Comparison of ENCODE assay signal across 28 cellular contexts in the genomic region with DNA sequence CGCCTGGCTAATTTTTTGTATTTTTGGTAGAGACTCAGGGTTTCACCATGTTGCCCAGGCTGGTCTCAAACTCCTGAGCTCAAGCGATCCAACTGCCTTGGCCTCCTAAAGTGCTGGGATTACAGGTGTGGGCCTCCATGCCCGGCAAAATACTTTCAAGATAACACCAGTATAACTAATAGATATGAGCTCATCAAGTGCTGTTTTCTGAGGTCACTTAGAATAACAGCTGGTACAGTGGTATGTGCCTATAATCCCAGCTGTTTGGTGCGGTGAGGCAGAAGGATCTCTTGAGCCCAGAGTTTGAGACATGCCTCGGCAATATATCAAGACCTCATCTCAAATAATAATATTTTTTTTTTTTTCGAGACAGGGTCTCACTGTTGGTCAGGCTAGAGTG. TPM values are rescaled to one million over a fixed set of nuclear protein-coding genes. Genes with fewer than 3 reads are reported as not detected.
DNase-seq lines count a peak whose midpoint lies in the region; ATAC-seq, FAIRE-seq and TF ChIP-seq lines count a peak whose summit lies in the region.
"Had no signal": no experiment of that assay in that cellular context is flagged by ENCODE, and none has a peak within 500 bp of the region (broad histone marks: within the 10 kb centered on the region; RNA-seq: fewer than 3 reads in every experiment).

No MANE protein-coding gene starts in this region.

- H4K8ac ChIP-seq in IMR-90 (ENCODE audit: low read depth in 2 of 2, low read length in 2 of 2), result no peak overlapping the region
- H4K8ac ChIP-seq in trophoblast cell (ENCODE audit: low read depth, low read length), result no peak overlapping the region

- H4K91ac ChIP-seq in IMR-90 (ENCODE audit: insufficient read depth, low read depth, low read length), result no peak overlapping the region
- no peak overlapping the region for H4K91ac ChIP-seq in trophoblast cell (ENCODE audit: low read depth, low read length)

- peak overlapping the region; percentile 22 for H3K27ac Mint-ChIP-seq in activated T-cell treated with anti-CD3 and anti-CD28 coated beads, Interleukin-2, amount 50 U/mL, for 72 hours
- H3K27ac Mint-ChIP-seq in chondrocyte (ENCODE audit: unreplicated experiment), result peak overlapping the region; percentile 27
- H3K27ac Mint-ChIP-seq: stimulated activated effector memory CD8-positive, alpha-beta T cell treated with anti-CD3 and anti-CD28 coated beads, Interleukin-12 subunit alpha, Interleukin-12 subunit beta, amount 100 ng/mL, for 72 hours had no signal

- peaks cover 20% of the 10 kb centered on the region; the same call in 1 of the 2 replicates for H3K36me3 ChIP-seq in IMR-90 (ENCODE audit: control insufficient read depth, insufficient read depth, low read length)
- peaks cover 3 to 5% of the 10 kb centered on the region in 2 experiments for H3K36me3 ChIP-seq in trophoblast cell (ENCODE audit: control insufficient read depth in 1 of 2, insufficient read depth in 2 of 2, low read length in 2 of 2)
- H3K36me3 ChIP-seq: breast epithelium had no signal

- TF ChIP-seq POLR2A in IMR-90 (IDR thresholded peaks at IDR 0.05; ENCODE audit: low read depth, low read length), result no peak

- WGBS in IMR-90 (ENCODE audit: extremely low coverage in 2 of 2, insufficient read length in 1 of 2), 2 experiments, result no CpG with 5 or more reads among the region's 6 CpGs
- no CpG with 5 or more reads among the region's 6 CpGs for WGBS in trophoblast cell (ENCODE audit: extremely low coverage, insufficient coverage, insufficient read length)

- ATAC-seq in activated T-cell treated with anti-CD3 and anti-CD28 coated beads, Interleukin-2, amount 50 U/mL, for 72 hours (replicated peaks in 1 of 2), result no peak
- ATAC-seq in IMR-90 (ENCODE audit: low read depth) (no peak), Right ventricle myocardium inferior (no peak)
- ATAC-seq: left cardiac atrium; mucosa of descending colon; stimulated activated effector memory CD8-positive, alpha-beta T cell treated with anti-CD3 and anti-CD28 coated beads, Interleukin-12 subunit alpha, Interleukin-12 subunit beta, amount 100 ng/mL, for 72 hours had no signal

- H2BK5ac ChIP-seq in IMR-90 (ENCODE audit: low read depth, low read length, poor library complexity, severe bottlenecking) (no peak overlapping the region), trophoblast cell (ENCODE audit: low read depth, low read length, poor library complexity) (no peak overlapping the region)

- H3K9ac ChIP-seq in IMR-90 (ENCODE audit: low read depth, low read length), result no peak overlapping the region
- H3K9ac ChIP-seq in trophoblast cell (ENCODE audit: low read length), result no peak overlapping the region

- no peak overlapping the region for H2BK15ac ChIP-seq in IMR-90 (ENCODE audit: low read depth, low read length)

- H3K9me1 ChIP-seq in IMR-90 (ENCODE audit: insufficient read depth, low read length), result peaks cover 11% of the 10 kb centered on the region

- H3K27ac ChIP-seq in IMR-90 (ENCODE audit: insufficient read depth, low read length) (no peak overlapping the region), trophoblast cell (ENCODE audit: low read depth, low read length) (no peak overlapping the region)
- H3K27ac ChIP-seq: breast epithelium, PC-9, suprapubic skin had no signal

- H3K4me1 Mint-ChIP-seq in activated T-cell treated with anti-CD3 and anti-CD28 coated beads, Interleukin-2, amount 50 U/mL, for 72 hours (ENCODE audit: low read depth), result peaks cover 11% of the 10 kb centered on the region
- H3K4me1 Mint-ChIP-seq in chondrocyte (ENCODE audit: low read depth), result peaks cover 6% of the 10 kb centered on the region

- in situ Hi-C loops in IMR-90 (cut with MboI; ENCODE audit: low sequenced_read_pairs), result no loop called here

- H3K14ac ChIP-seq in IMR-90 (replicated peaks; ENCODE audit: low read depth, low read length) (no peak overlapping the region), trophoblast cell (ENCODE audit: low read length) (no peak overlapping the region)

- POLR2A ChIA-PET in IMR-90 (lab: Charles Lee; ENCODE audit: unreplicated experiment), result no interaction called here

- CTCF ChIA-PET in IMR-90 (lab: Yijun Ruan, JAX), result no interaction called here

- no peaks in the 10 kb centered on the region for H3K27me3 Mint-ChIP-seq in activated T-cell treated with anti-CD3 and anti-CD28 coated beads, Interleukin-2, amount 50 U/mL, for 72 hours (ENCODE audit: low read depth)
- no peaks in the 10 kb centered on the region for H3K27me3 Mint-ChIP-seq in chondrocyte (ENCODE audit: low read depth)

- H2AFZ ChIP-seq in IMR-90 (replicated peaks; ENCODE audit: low read length, poor library complexity), result no peak overlapping the region
- H2AFZ ChIP-seq in trophoblast cell (ENCODE audit: insufficient read depth, low read length, poor library complexity), result no peak overlapping the region
- H2AFZ ChIP-seq: PC-9 had no signal

- no peaks in the 10 kb centered on the region for H3K9me3 Mint-ChIP-seq in activated T-cell treated with anti-CD3 and anti-CD28 coated beads, Interleukin-2, amount 50 U/mL, for 72 hours
- no peaks in the 10 kb centered on the region for H3K9me3 Mint-ChIP-seq in chondrocyte (ENCODE audit: low read depth)
- H3K9me3 Mint-ChIP-seq: stimulated activated effector memory CD8-positive, alpha-beta T cell treated with anti-CD3 and anti-CD28 coated beads, Interleukin-12 subunit alpha, Interleukin-12 subunit beta, amount 100 ng/mL, for 72 hours had no signal

- no peak for FAIRE-seq in RCC 7860 (lab: Jason Lieb, UNC)
- FAIRE-seq: A204.1, GM12892 had no signal

- TF ChIP-seq CTCF in IMR-90 (conservative IDR thresholded peaks at IDR 0.05; ENCODE audit: low read depth, low read length) (no peak), chondrocyte (IDR thresholded peaks at IDR 0.05) (no peak)

- no peak overlapping the region for H2AK9ac ChIP-seq in IMR-90 (replicated peaks; ENCODE audit: low read depth, low read length, poor library complexity)

- peaks cover 2% of the 10 kb centered on the region for H3K79me2 ChIP-seq in trophoblast cell (ENCODE audit: control insufficient read depth, insufficient read depth, low read length, poor library complexity)

- DNase-seq in activated T-cell treated with anti-CD3 and anti-CD28 coated beads, Interleukin-2, amount 50 U/mL, for 72 hours, result no peak
- DNase-seq in activated T-cell treated with anti-CD3 and anti-CD28 coated beads for 4 hours (no peak), IMR-90 (peak; percentile 50), chondrocyte (ENCODE audit: low spot score) (no peak), trophoblast cell (peak; percentile 68 to 87), GF-D8 (lab: John Stamatoyannopoulos, UW) (no peak), RCC 7860 (ENCODE audit: low spot score) (no peak), Right ventricle myocardium inferior (ENCODE audit: missing footprints) (no peak)
- DNase-seq: activated CD4-positive, alpha-beta T cell treated with anti-CD3 and anti-CD28 coated beads for 1 hour; activated CD8-positive, alpha-beta memory T cell treated with anti-CD3 and anti-CD28 coated beads for 24 hours; effector CD4-positive, alpha-beta T cell; hypothalamus; Kasumi-1; left cardiac atrium; mucosa of descending colon; MV-4-11; NCI-H1436; NCI-H2081 treated with DMSO at 0.1 percent for 48 hours; NCI-H226; NCI-H69; PC-9; Right ventricle myocardium superior had no signal

- BruUV-seq in IMR-90 (replicated peaks; lab: Mats Ljungman, UMichigan), result no TSS peak

- H3K18ac ChIP-seq in IMR-90 (ENCODE audit: low read depth, low read length), result no peak overlapping the region
- H3K18ac ChIP-seq in trophoblast cell (ENCODE audit: low read length), result no peak overlapping the region

- no peak overlapping the region for H4K5ac ChIP-seq in IMR-90 (ENCODE audit: low read depth, low read length)

- H3K4me2 ChIP-seq in IMR-90 (ENCODE audit: low read depth, low read length) (no peak overlapping the region), trophoblast cell (ENCODE audit: low read length) (no peak overlapping the region)
- H3K4me2 ChIP-seq: PC-9 had no signal

- H3K9me3 ChIP-seq in IMR-90 (ENCODE audit: control insufficient read depth, insufficient read depth, low read length), result no peaks in the 10 kb centered on the region
- no peaks in the 10 kb centered on the region for H3K9me3 ChIP-seq in trophoblast cell (ENCODE audit: insufficient read depth, low read depth, low read length)
- H3K9me3 ChIP-seq: breast epithelium, HAP-1, mucosa of descending colon, suprapubic skin had no signal

- intact Hi-C loops in IMR-90 (cut with micrococcal nuclease), result no loop called here
- intact Hi-C loops in Right ventricle myocardium inferior (cut with DNase I), result no loop called here

- H3K56ac ChIP-seq in IMR-90 (ENCODE audit: extremely low read depth, insufficient read depth, low read length), result no peak overlapping the region

- H3K4ac ChIP-seq in IMR-90 (ENCODE audit: low read depth, low read length) (no peak overlapping the region), trophoblast cell (ENCODE audit: low read depth, low read length) (no peak overlapping the region)

- H2AK5ac ChIP-seq in IMR-90 (ENCODE audit: low read depth, low read length) (no peak overlapping the region), trophoblast cell (ENCODE audit: low read length) (no peak overlapping the region)

- peaks cover 32 to 70% of the 10 kb centered on the region in 2 experiments for H3K79me1 ChIP-seq in IMR-90 (ENCODE audit: low read depth in 1 of 2, low read length in 2 of 2)
- H3K79me1 ChIP-seq in trophoblast cell (ENCODE audit: low read length), result no peaks in the 10 kb centered on the region

- H3K23ac ChIP-seq in IMR-90 (ENCODE audit: low read depth, low read length) (no peak overlapping the region), trophoblast cell (ENCODE audit: low read length) (no peak overlapping the region)

- H3K36me3 Mint-ChIP-seq in activated T-cell treated with anti-CD3 and anti-CD28 coated beads, Interleukin-2, amount 50 U/mL, for 72 hours (ENCODE audit: insufficient read depth in 2 of 2), result peaks cover 6 to 13% of the 10 kb centered on the region in 2 donors
- peaks cover 10% of the 10 kb centered on the region for H3K36me3 Mint-ChIP-seq in chondrocyte (ENCODE audit: low read depth)

- dilution Hi-C loops in IMR-90 (cut with HindIII; ENCODE audit: low sequenced_read_pairs, unreplicated experiment), result no loop called here

- no peak overlapping the region for H4K12ac ChIP-seq in trophoblast cell (ENCODE audit: low read depth, low read length)

- no peak for TF ChIP-seq RAD21 in IMR-90 (IDR thresholded peaks at IDR 0.05; ENCODE audit: low read length)

- H3K27me3 ChIP-seq in IMR-90 (ENCODE audit: control insufficient read depth, insufficient read depth, low read length) (no peaks in the 10 kb centered on the region), trophoblast cell (ENCODE audit: insufficient read depth, low read length) (no peaks in the 10 kb centered on the region)
- H3K27me3 ChIP-seq: breast epithelium, suprapubic skin had no signal

- H4K20me1 ChIP-seq in IMR-90 (ENCODE audit: insufficient read depth, low read length), result peaks cover 28% of the 10 kb centered on the region

- no peak overlapping the region for H2BK12ac ChIP-seq in trophoblast cell (ENCODE audit: low read length)

- H2BK120ac ChIP-seq in IMR-90 (ENCODE audit: low read depth, low read length), result no peak overlapping the region
- H2BK120ac ChIP-seq in trophoblast cell (ENCODE audit: insufficient read depth, low read length, poor library complexity), result no peak overlapping the region

- H3K4me3 ChIP-seq in IMR-90 (ENCODE audit: insufficient read depth, low read depth, low read length), result no peak overlapping the region
- no peak overlapping the region for H3K4me3 ChIP-seq in trophoblast cell (ENCODE audit: low read depth, low read length)
- H3K4me3 ChIP-seq: breast epithelium, HAP-1, mucosa of descending colon, PC-9, suprapubic skin had no signal

- no peak overlapping the region for H3K4me3 Mint-ChIP-seq in activated T-cell treated with anti-CD3 and anti-CD28 coated beads, Interleukin-2, amount 50 U/mL, for 72 hours
- H3K4me3 Mint-ChIP-seq in chondrocyte (ENCODE audit: unreplicated experiment), result no peak overlapping the region
- H3K4me3 Mint-ChIP-seq: stimulated activated effector memory CD8-positive, alpha-beta T cell treated with anti-CD3 and anti-CD28 coated beads, Interleukin-12 subunit alpha, Interleukin-12 subunit beta, amount 100 ng/mL, for 72 hours had no signal

- H3K4me1 ChIP-seq in IMR-90 (ENCODE audit: control insufficient read depth, insufficient read depth, low read length) (peaks cover 14% of the 10 kb centered on the region), trophoblast cell (ENCODE audit: control insufficient read depth in 1 of 2, insufficient read depth in 2 of 2, low read length in 2 of 2) (peaks cover 9 to 12% of the 10 kb centered on the region in 2 experiments)
- H3K4me1 ChIP-seq: HAP-1 had no signal

- H2BK20ac ChIP-seq in IMR-90 (ENCODE audit: low read depth, low read length), result no peak overlapping the region

RNA-seq across cellular contexts. Expression of gene CREBRF, which starts 30.5 kb away (rescaled TPM):
- 10 to 100 TPM; 33.1 to 35.8 TPM for total RNA-seq in activated T-cell treated with anti-CD3 and anti-CD28 coated beads, Interleukin-2, amount 50 U/mL, for 72 hours
- total RNA-seq in IMR-90 (2012; rRNA removed), result 11.1 and 16.1 TPM in 2 replicates
- polyA plus RNA-seq in IMR-90 (2012; rRNA removed), result 3.0 and 3.2 TPM in 2 replicates
- 0.56 and 0.80 TPM in 2 replicates for polyA plus RNA-seq in IMR-90 (2012; cell fraction: cytosol; rRNA removed)
- 1.5 and 18.2 TPM in 2 replicates for polyA plus RNA-seq in IMR-90 (2012; cell fraction: nucleus; rRNA removed; ENCODE audit: low replicate concordance)
- 13.2 to 14.9 TPM (median 14.7 TPM) in 3 replicates for total RNA-seq in chondrocyte
- polyA plus RNA-seq in trophoblast cell (2013), result 6.1 and 6.2 TPM in 2 replicates
- 23.9 TPM for total RNA-seq in Right ventricle myocardium inferior

RNA-seq across cellular contexts. Expression of gene ATP6V0E1, which starts 42.1 kb away (rescaled TPM):
- 100 to 1,000 TPM; 105 to 117 TPM for total RNA-seq in activated T-cell treated with anti-CD3 and anti-CD28 coated beads, Interleukin-2, amount 50 U/mL, for 72 hours
- total RNA-seq in IMR-90 (2012; rRNA removed) (277 and 299 TPM in 2 replicates), chondrocyte (257 to 277 TPM (median 272 TPM) in 3 replicates), Right ventricle myocardium inferior (167 TPM)
- polyA plus RNA-seq in IMR-90 (2012; rRNA removed), result 258 TPM in 2 replicates
- polyA plus RNA-seq in IMR-90 (2012; cell fraction: cytosol; rRNA removed), result 96.0 and 111 TPM in 2 replicates
- 16.9 and 96.8 TPM in 2 replicates for polyA plus RNA-seq in IMR-90 (2012; cell fraction: nucleus; rRNA removed; ENCODE audit: low replicate concordance)
- polyA plus RNA-seq in trophoblast cell (2013), result 246 and 249 TPM in 2 replicates

Comparison
In these comparisons a context has a peak if more than half of its experiments do, and no peak if none do; other contexts are left out.
1. DNase-seq: peak in IMR-90 (single experiment) and trophoblast cell (2 of 2); none in activated T-cell treated with anti-CD3 and anti-CD28 coated beads, Interleukin-2, amount 50 U/mL, for 72 hours (0 of 2), activated T-cell treated with anti-CD3 and anti-CD28 coated beads for 4 hours (single experiment), chondrocyte (single experiment), GF-D8 (single experiment), RCC 7860 (single experiment) and Right ventricle myocardium inferior (single experiment).